Comparison of ENCODE assay signal across 18 cellular contexts in the genomic region with DNA sequence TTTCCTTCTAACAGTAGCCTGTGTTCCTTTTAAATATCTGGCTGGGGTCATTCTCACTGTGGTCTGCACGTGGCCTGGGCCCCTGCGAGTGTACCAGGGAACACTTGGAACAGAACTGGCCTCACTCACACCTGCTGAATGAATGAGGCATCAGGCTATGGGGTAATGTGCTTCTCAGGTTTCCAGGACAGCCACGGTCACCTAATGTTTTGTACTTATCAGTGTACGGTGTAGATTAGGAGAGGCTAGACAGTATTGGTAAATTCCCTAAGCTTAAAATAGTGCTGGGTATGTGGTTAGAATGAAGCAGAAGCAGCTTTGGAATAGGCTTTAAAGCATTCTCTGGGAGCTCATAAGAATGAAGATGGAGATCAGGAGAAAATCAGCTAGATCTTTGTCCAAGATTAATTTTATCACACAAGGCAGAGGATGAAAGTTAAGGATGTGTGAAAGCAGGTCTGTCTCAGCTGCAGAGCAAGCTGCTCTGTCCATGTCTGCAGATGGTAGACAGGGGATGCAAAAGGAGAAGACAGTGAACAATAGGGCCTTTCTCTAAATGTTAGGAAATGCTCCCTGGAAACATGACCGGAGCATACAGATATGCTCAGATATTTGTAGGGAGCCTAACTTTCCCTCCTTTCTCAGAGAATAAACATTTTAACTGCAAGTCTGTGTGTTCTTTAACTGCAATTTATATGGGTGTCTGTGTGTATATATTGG.
A peak's percentile ranks its signal among the peaks of the same experiment; 100 is the strongest.
DNase-seq lines count a peak whose midpoint lies in the region; ATAC-seq, FAIRE-seq and TF ChIP-seq lines count a peak whose summit lies in the region.
"Had no signal": no experiment of that assay in that cellular context is flagged by ENCODE, and none has a peak within 500 bp of the region (broad histone marks: within the 10 kb centered on the region; RNA-seq: fewer than 3 reads in every experiment).

No MANE protein-coding gene starts in this region.

- TF ChIP-seq CTCF in pancreas (IDR thresholded peaks at IDR 0.05) = no peak

- DNase-seq in HuH-7 (ENCODE audit: low spot score) (peak; percentile 55), SJCRH30 (peak in 1 of 2 experiments; percentile 68), Right ventricle myocardium superior (peak; percentile 54), pancreas (peak in 2 of 6 donors; percentile 22 to 27), dedifferentiated amniotic fluid mesenchymal stem cell (ENCODE audit: extremely low spot score) (no peak), head of caudate nucleus (no peak)
- DNase-seq in stimulated activated naive CD8-positive, alpha-beta T cell treated with anti-CD3 and anti-CD28 coated beads, Interleukin-15, Interleukin-2, amounts not matched to agents 100 U/mL and 50 U/mL, for 24 hours = no peak
- DNase-seq: activated CD4-positive, alpha-beta T cell treated with anti-CD3 and anti-CD28 coated beads, Interleukin-2, amount 10 ng/mL, durations not matched to agents 24 days and 14 days; CD8-positive, alpha-beta T cell; effector CD8-positive, alpha-beta T cell; left lung; NCI-H1048; NCI-H2227 treated with DMSO at 0.1 percent for 48 hours; T1000 had no signal

- H3K27ac ChIP-seq in SJCRH30 (peak overlapping the region; percentile 26), pancreas (no peak overlapping the region)
- H3K27ac ChIP-seq: breast epithelium, left lung, prostate gland, thoracic aorta had no signal

- no peak overlapping the region for H3K4me3 ChIP-seq in SJCRH30
- no peak overlapping the region for H3K4me3 ChIP-seq in pancreas
- H3K4me3 ChIP-seq: breast epithelium, left lung, prostate gland, thoracic aorta had no signal

- H3K27me3 ChIP-seq in SJCRH30 = no peaks in the 10 kb centered on the region
- H3K27me3 ChIP-seq in pancreas = no peaks in the 10 kb centered on the region
- H3K27me3 ChIP-seq: breast epithelium, left lung had no signal

- 40 to 41% methylated on average over 5 of the region's 5 CpGs for WGBS in pancreas, 2 donors

- FAIRE-seq in pancreas (lab: Jason Lieb, UNC) = no peak

- peak; percentile 86 for ATAC-seq in Right ventricle myocardium superior (ENCODE audit: poor library complexity)
- peak; percentile 70 to 75 (median 72) for ATAC-seq in pancreas
- no peak for ATAC-seq in stimulated activated naive CD8-positive, alpha-beta T cell treated with anti-CD3 and anti-CD28 coated beads, Interleukin-15, Interleukin-2, amounts not matched to agents 100 U/mL and 50 U/mL, for 24 hours
- no peak for ATAC-seq in GM19463 (IDR thresholded peaks at IDR 0.05; ENCODE audit: unreplicated experiment)
- ATAC-seq: CD8-positive, alpha-beta T cell; left lung had no signal

- intact Hi-C loops in Right ventricle myocardium superior (cut with DNase I) (loop anchor here (10.0 kb wide), 1 partner anchor 81 kb away; no protein-coding TSS in a partner anchor), pancreas (cut with DNase I) (no loop called here), head of caudate nucleus (cut with DNase I) (no loop called here)

- peaks cover 55% of the 10 kb centered on the region for H3K4me1 ChIP-seq in SJCRH30
- peaks cover 0 to 7% (median 0%) of the 10 kb centered on the region in 3 donors for H3K4me1 ChIP-seq in pancreas
- H3K4me1 ChIP-seq: breast epithelium had no signal

- H3K36me3 ChIP-seq in SJCRH30 (no peaks in the 10 kb centered on the region), pancreas (no peaks in the 10 kb centered on the region)
- H3K36me3 ChIP-seq: breast epithelium, prostate gland, thoracic aorta had no signal

- no peaks in the 10 kb centered on the region for H3K9me3 ChIP-seq in SJCRH30 (replicated peaks)
- no peaks in the 10 kb centered on the region for H3K9me3 ChIP-seq in pancreas
- H3K9me3 ChIP-seq: breast epithelium, left lung, prostate gland, thoracic aorta had no signal

Comparison
In these comparisons a context has a peak if more than half of its experiments do, and no peak if none do; other contexts are left out.
1. DNase-seq: peak in HuH-7 (single experiment) and Right ventricle myocardium superior (single experiment); none in dedifferentiated amniotic fluid mesenchymal stem cell (single experiment), head of caudate nucleus (0 of 42) and stimulated activated naive CD8-positive, alpha-beta T cell treated with anti-CD3 and anti-CD28 coated beads, Interleukin-15, Interleukin-2, amounts not matched to agents 100 U/mL and 50 U/mL, for 24 hours (single experiment).
2. ATAC-seq: peak in Right ventricle myocardium superior (single experiment) and pancreas (4 of 4); none in stimulated activated naive CD8-positive, alpha-beta T cell treated with anti-CD3 and anti-CD28 coated beads, Interleukin-15, Interleukin-2, amounts not matched to agents 100 U/mL and 50 U/mL, for 24 hours (single experiment) and GM19463 (single experiment).